Comparison of ENCODE assay signal across 23 cellular contexts in genomic region chr1:33918368-33918767, GRCh38. TPM values are rescaled to one million over a fixed set of nuclear protein-coding genes. Genes with fewer than 3 reads are reported as not detected.
A peak's percentile ranks its signal among the peaks of the same experiment; 100 is the strongest.
DNase-seq lines count a peak whose midpoint lies in the region; ATAC-seq and TF ChIP-seq lines count a peak whose summit lies in the region.
"Had no signal": no experiment of that assay in that cellular context is flagged by ENCODE, and none has a peak within 500 bp of the region (broad histone marks: within the 10 kb centered on the region; RNA-seq: fewer than 3 reads in every experiment).

No MANE protein-coding gene starts in this region.

- peak; percentile 32 for ATAC-seq in activated T-helper 17 cell treated with anti-CD3 and anti-CD28 coated beads, Interleukin-2, amount 50 U/mL, for 72 hours (replicated peaks)
- ATAC-seq: activated T-cell treated with anti-CD3 and anti-CD28 coated beads, Interleukin-2, amount 50 U/mL, for 4 hours; left colon; stimulated activated naive CD8-positive, alpha-beta T cell treated with anti-CD3 and anti-CD28 coated beads, Interleukin-15, amount 100 ng/mL, for 72 hours had no signal

- no peak overlapping the region for H3K4me3 Mint-ChIP-seq in activated T-helper 17 cell treated with anti-CD3 and anti-CD28 coated beads, Interleukin-2, amount 50 U/mL, for 72 hours
- H3K4me3 Mint-ChIP-seq: activated CD4-positive, alpha-beta memory T cell treated with anti-CD3 and anti-CD28 coated beads for 36 hours; activated naive CD8-positive, alpha-beta T cell; activated T-cell treated with anti-CD3 and anti-CD28 coated beads, Interleukin-2, amount 50 U/mL, for 4 hours; stimulated activated naive CD8-positive, alpha-beta T cell treated with anti-CD3 and anti-CD28 coated beads, Interleukin-15, amount 100 ng/mL, for 72 hours had no signal

- no peaks in the 10 kb centered on the region for H3K4me1 ChIP-seq in BE2C
- H3K4me1 ChIP-seq: right atrium auricular region had no signal

- no peaks in the 10 kb centered on the region for H3K27me3 ChIP-seq in BE2C
- H3K27me3 ChIP-seq: cardiac muscle cell, neutrophil, right atrium auricular region had no signal

- no peaks in the 10 kb centered on the region for H3K4me1 Mint-ChIP-seq in activated T-helper 17 cell treated with anti-CD3 and anti-CD28 coated beads, Interleukin-2, amount 50 U/mL, for 72 hours
- H3K4me1 Mint-ChIP-seq: stimulated activated naive CD8-positive, alpha-beta T cell treated with anti-CD3 and anti-CD28 coated beads, Interleukin-15, amount 100 ng/mL, for 72 hours had no signal

- peak; percentile 25 for DNase-seq in AG08395 (ENCODE audit: low spot score)
- peak; percentile 88 for DNase-seq in HCEC 1CT
- DNase-seq in fibroblast of the aortic adventitia (ENCODE audit: low read depth): peak; percentile 80
- no peak for DNase-seq in 8988T
- DNase-seq in BE2C: no peak
- no peak for DNase-seq in activated CD8-positive, alpha-beta memory T cell treated with anti-CD3 and anti-CD28 coated beads for 24 hours
- DNase-seq in OCI-M2 (lab: John Stamatoyannopoulos, UW; ENCODE audit: unreplicated experiment): no peak
- DNase-seq: activated CD4-positive, alpha-beta memory T cell treated with anti-CD3 and anti-CD28 coated beads for 36 hours; activated T-cell treated with anti-CD3 and anti-CD28 coated beads, Interleukin-2, amount 50 U/mL, for 4 hours; effector CD4-positive, alpha-beta T cell; Kasumi-1; left colon; NCI-H1436; NCI-H774; stimulated activated naive CD8-positive, alpha-beta T cell treated with anti-CD3 and anti-CD28 coated beads, Interleukin-15, amount 100 ng/mL, for 72 hours; SW 1271 had no signal

- no peak overlapping the region for H3K27ac Mint-ChIP-seq in activated T-helper 17 cell treated with anti-CD3 and anti-CD28 coated beads, Interleukin-2, amount 50 U/mL, for 72 hours
- H3K27ac Mint-ChIP-seq: activated CD4-positive, alpha-beta memory T cell treated with anti-CD3 and anti-CD28 coated beads for 36 hours; activated naive CD8-positive, alpha-beta T cell; stimulated activated naive CD8-positive, alpha-beta T cell treated with anti-CD3 and anti-CD28 coated beads, Interleukin-15, amount 100 ng/mL, for 72 hours had no signal

- no peak for TF ChIP-seq CTCF in fibroblast of the aortic adventitia (IDR thresholded peaks at IDR 0.05; ENCODE audit: insufficient read depth, low read length)
- no peak for TF ChIP-seq CTCF in BE2C (IDR thresholded peaks at IDR 0.05; ENCODE audit: low read depth, low read length)

- H3K4me3 ChIP-seq in fibroblast of the aortic adventitia (ENCODE audit: low read depth, low read length) (no peak overlapping the region), BE2C (ENCODE audit: low read depth, low read length) (no peak overlapping the region)
- H3K4me3 ChIP-seq: cardiac muscle cell, right atrium auricular region had no signal

- H3K36me3 Mint-ChIP-seq in activated T-helper 17 cell treated with anti-CD3 and anti-CD28 coated beads, Interleukin-2, amount 50 U/mL, for 72 hours (ENCODE audit: low read depth): no peaks in the 10 kb centered on the region
- H3K36me3 Mint-ChIP-seq: activated CD4-positive, alpha-beta memory T cell treated with anti-CD3 and anti-CD28 coated beads for 36 hours; activated naive CD8-positive, alpha-beta T cell had no signal

- no peaks in the 10 kb centered on the region for H3K9me3 ChIP-seq in BE2C
- H3K9me3 ChIP-seq: neutrophil, right atrium auricular region had no signal

- peaks cover 15% of the 10 kb centered on the region for H3K27me3 Mint-ChIP-seq in activated T-helper 17 cell treated with anti-CD3 and anti-CD28 coated beads, Interleukin-2, amount 50 U/mL, for 72 hours

- H3K36me3 ChIP-seq in BE2C: no peaks in the 10 kb centered on the region
- H3K36me3 ChIP-seq: cardiac muscle cell, neutrophil, right atrium auricular region had no signal

- H3K9me3 Mint-ChIP-seq in activated T-helper 17 cell treated with anti-CD3 and anti-CD28 coated beads, Interleukin-2, amount 50 U/mL, for 72 hours: no peaks in the 10 kb centered on the region
- H3K9me3 Mint-ChIP-seq: activated CD4-positive, alpha-beta memory T cell treated with anti-CD3 and anti-CD28 coated beads for 36 hours; activated T-cell treated with anti-CD3 and anti-CD28 coated beads, Interleukin-2, amount 50 U/mL, for 4 hours; stimulated activated naive CD8-positive, alpha-beta T cell treated with anti-CD3 and anti-CD28 coated beads, Interleukin-15, amount 100 ng/mL, for 72 hours had no signal

RNA-seq across cellular contexts. Expression of gene HMGB4, which starts 54.5 kb away (rescaled TPM):
- total RNA-seq in activated T-helper 17 cell treated with anti-CD3 and anti-CD28 coated beads, Interleukin-2, amount 50 U/mL, for 72 hours: not detected
- total RNA-seq in fibroblast of the aortic adventitia (ENCODE audit: low replicate concordance): not detected in 2 replicates
- not detected for polyA plus RNA-seq in BE2C (2012; ENCODE audit: insufficient read depth, insufficient read length, low read depth)
- total RNA-seq: activated CD4-positive, alpha-beta memory T cell treated with anti-CD3 and anti-CD28 coated beads for 36 hours; activated T-cell treated with anti-CD3 and anti-CD28 coated beads, Interleukin-2, amount 50 U/mL, for 4 hours; cardiac muscle cell; left colon; mucosa of gallbladder; right atrium auricular region; ureter had no signal
- polyA plus RNA-seq: cardiac muscle cell had no signal

Comparison
In these comparisons a context has a peak if more than half of its experiments do, and no peak if none do; other contexts are left out.
1. DNase-seq: peak in AG08395 (single experiment), HCEC 1CT (single experiment) and fibroblast of the aortic adventitia (single experiment); none in 8988T (single experiment), BE2C (single experiment), activated CD8-positive, alpha-beta memory T cell treated with anti-CD3 and anti-CD28 coated beads for 24 hours (single experiment) and OCI-M2 (single experiment).